In the genomic region with DNA sequence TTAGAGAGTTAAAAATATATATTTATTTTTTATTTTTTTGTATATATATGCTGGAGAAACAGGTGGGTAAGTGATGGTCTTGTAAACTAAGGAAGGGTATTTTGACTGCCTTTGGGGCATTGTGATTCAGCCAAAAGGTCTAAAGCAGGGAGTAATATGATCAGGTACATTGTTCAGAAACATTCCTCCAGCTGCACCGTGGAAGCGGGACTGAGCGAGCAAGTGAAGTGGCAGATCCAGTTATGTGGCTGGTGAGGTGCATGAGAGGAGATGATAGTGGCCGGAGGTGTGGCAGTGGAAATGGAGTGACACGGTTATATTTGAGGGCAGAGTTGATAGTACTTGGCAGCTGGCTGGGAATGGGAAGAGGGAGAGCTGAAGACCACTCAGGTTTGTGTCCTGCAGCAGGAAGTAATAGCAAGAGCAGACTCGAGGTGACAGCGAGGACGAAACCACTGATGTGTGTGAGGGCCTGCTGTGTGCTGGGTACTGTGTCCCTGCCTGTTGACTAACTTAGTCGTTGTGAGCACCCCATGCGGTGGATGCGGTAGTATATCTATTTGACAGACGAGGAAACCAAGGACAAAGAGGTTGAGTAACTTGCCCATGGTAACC, we compare ENCODE assay signal across 2 cellular contexts.
A peak's percentile ranks its signal among the peaks of the same experiment; 100 is the strongest.
TF ChIP-seq lines count a peak whose summit lies in the region.

No MANE protein-coding gene starts in this region.

TF ChIP-seq in HepG2, 621 proteins besides CTCF, POLR2A, EP300 and RAD21:
- TF ChIP-seq MAFG (CRISPR knock-in tag; IDR thresholded peaks at IDR 0.05): no peak
- TF ChIP-seq, protein P1, sequence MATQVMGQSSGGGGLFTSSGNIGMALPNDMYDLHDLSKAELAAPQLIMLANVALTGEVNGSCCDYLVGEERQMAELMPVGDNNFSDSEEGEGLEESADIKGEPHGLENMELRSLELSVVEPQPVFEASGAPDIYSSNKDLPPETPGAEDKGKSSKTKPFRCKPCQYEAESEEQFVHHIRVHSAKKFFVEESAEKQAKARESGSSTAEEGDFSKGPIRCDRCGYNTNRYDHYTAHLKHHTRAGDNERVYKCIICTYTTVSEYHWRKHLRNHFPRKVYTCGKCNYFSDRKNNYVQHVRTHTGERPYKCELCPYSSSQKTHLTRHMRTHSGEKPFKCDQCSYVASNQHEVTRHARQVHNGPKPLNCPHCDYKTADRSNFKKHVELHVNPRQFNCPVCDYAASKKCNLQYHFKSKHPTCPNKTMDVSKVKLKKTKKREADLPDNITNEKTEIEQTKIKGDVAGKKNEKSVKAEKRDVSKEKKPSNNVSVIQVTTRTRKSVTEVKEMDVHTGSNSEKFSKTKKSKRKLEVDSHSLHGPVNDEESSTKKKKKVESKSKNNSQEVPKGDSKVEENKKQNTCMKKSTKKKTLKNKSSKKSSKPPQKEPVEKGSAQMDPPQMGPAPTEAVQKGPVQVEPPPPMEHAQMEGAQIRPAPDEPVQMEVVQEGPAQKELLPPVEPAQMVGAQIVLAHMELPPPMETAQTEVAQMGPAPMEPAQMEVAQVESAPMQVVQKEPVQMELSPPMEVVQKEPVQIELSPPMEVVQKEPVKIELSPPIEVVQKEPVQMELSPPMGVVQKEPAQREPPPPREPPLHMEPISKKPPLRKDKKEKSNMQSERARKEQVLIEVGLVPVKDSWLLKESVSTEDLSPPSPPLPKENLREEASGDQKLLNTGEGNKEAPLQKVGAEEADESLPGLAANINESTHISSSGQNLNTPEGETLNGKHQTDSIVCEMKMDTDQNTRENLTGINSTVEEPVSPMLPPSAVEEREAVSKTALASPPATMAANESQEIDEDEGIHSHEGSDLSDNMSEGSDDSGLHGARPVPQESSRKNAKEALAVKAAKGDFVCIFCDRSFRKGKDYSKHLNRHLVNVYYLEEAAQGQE (IDR thresholded peaks at IDR 0.05; ENCODE audit: borderline replicate concordance in 1 of 2, low read depth in 1 of 2, low read length in 2 of 2): no peak
- TF ChIP-seq FOXO1 (CRISPR knock-in tag; IDR thresholded peaks at IDR 0.05): no peak
- TF ChIP-seq ATF7 (IDR thresholded peaks at IDR 0.05): no peak
- no peak for TF ChIP-seq ATF7 (CRISPR knock-in tag; IDR thresholded peaks at IDR 0.05)
- TF ChIP-seq RBM22 (optimal IDR thresholded peaks at IDR 0.05; ENCODE audit: low read length): no peak
- no peak for TF ChIP-seq HOXA9 (CRISPR knock-in tag; IDR thresholded peaks at IDR 0.05; ENCODE audit: borderline replicate concordance)
- no peak for TF ChIP-seq ZNF878 (CRISPR knock-in tag; IDR thresholded peaks at IDR 0.05)
- no peak for TF ChIP-seq CREB1 (IDR thresholded peaks at IDR 0.05)
- no peak for TF ChIP-seq CREB1 (CRISPR knock-in tag; IDR thresholded peaks at IDR 0.05)
- no peak for TF ChIP-seq TIGD3 (CRISPR knock-in tag; IDR thresholded peaks at IDR 0.05; ENCODE audit: borderline replicate concordance)
- no peak for TF ChIP-seq REL (CRISPR knock-in tag; conservative IDR thresholded peaks at IDR 0.05)

TF ChIP-seq in endothelial cell of umbilical vein, 7 proteins besides CTCF, POLR2A, EP300 and RAD21:
- TF ChIP-seq POLR2AphosphoS5 (IDR thresholded peaks at IDR 0.05; ENCODE audit: insufficient read depth, low read depth, low read length): peak; percentile 30
- TF ChIP-seq FOS (IDR thresholded peaks at IDR 0.05; ENCODE audit: borderline replicate concordance, insufficient read depth, low read length): no peak
